ENCODE assay signal across 10 cellular contexts in the genomic region with DNA sequence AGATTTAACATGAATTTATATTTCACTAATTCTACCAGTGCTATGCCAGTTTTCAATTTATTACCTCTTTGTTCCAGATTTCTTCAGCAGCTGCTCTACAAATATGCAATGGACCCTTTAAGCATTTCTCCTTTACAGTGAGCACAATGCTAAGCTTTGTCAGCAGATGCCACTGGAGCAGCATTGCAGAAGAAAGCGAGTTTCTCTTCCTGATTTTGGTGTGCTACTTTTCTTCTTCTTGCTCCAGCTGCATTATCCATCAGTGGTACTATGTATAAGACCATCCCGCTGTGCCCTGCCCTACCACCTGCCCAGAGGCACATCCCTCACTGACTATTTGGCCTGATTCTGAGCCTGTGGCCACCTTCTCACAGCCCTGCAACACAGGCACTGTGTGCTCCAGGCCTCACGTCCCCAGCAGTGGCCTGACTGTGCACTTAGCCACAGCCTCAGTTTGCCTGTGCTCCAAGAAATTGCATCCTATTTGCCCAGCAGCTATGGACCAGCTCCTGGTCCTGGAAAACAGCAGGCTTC.
A peak's percentile ranks its signal among the peaks of the same experiment; 100 is the strongest.
DNase-seq lines count a peak whose midpoint lies in the region; ATAC-seq and TF ChIP-seq lines count a peak whose summit lies in the region.
"Had no signal": no experiment of that assay in that cellular context is flagged by ENCODE, and none has a peak within 500 bp of the region (broad histone marks: within the 10 kb centered on the region; RNA-seq: fewer than 3 reads in every experiment).

No MANE protein-coding gene starts in this region.

- intact Hi-C loops in CD14-positive monocyte (cut with micrococcal nuclease), result no loop called here

- H3K9me3 ChIP-seq in mesenchymal stem cell (ENCODE audit: control insufficient read depth, low read length), result no peaks in the 10 kb centered on the region

- H2AK5ac ChIP-seq in mesenchymal stem cell (ENCODE audit: low read length, severe bottlenecking), result no peak overlapping the region

- H3K79me1 ChIP-seq in mesenchymal stem cell (replicated peaks; ENCODE audit: low read length, poor library complexity, severe bottlenecking), result no peaks in the 10 kb centered on the region

- no peaks in the 10 kb centered on the region for H3K36me3 Mint-ChIP-seq in CD14-positive monocyte
- H3K36me3 Mint-ChIP-seq: activated naive CD8-positive, alpha-beta T cell had no signal

- H3K4me3 ChIP-seq in mesenchymal stem cell (ENCODE audit: insufficient read depth in 1 of 2, low read depth in 1 of 2, low read length in 2 of 2), result no peak overlapping the region

- H3K4me3 Mint-ChIP-seq in CD14-positive monocyte, result peak overlapping the region in 1 of 2 donors; percentile 49
- H3K4me3 Mint-ChIP-seq: activated naive CD8-positive, alpha-beta T cell had no signal

- no peak overlapping the region for H2BK12ac ChIP-seq in mesenchymal stem cell (ENCODE audit: low read length in 2 of 2)

- TF ChIP-seq CTCF in CD14-positive monocyte (IDR thresholded peaks at IDR 0.05), result peak; percentile 51

- H3K36me3 ChIP-seq in mesenchymal stem cell (ENCODE audit: control insufficient read depth in 1 of 2, insufficient read depth in 2 of 2, low read depth in 1 of 2, low read length in 2 of 2), result no peaks in the 10 kb centered on the region

- peak overlapping the region in 5 of 7 donors; percentile 3 to 88 (median 64) for H3K27ac Mint-ChIP-seq in CD14-positive monocyte
- H3K27ac Mint-ChIP-seq: activated naive CD8-positive, alpha-beta T cell had no signal

- H4K8ac ChIP-seq in mesenchymal stem cell (ENCODE audit: low read length), result no peak overlapping the region

- no peak overlapping the region for H3K23ac ChIP-seq in mesenchymal stem cell (ENCODE audit: low read length in 2 of 2)

- no peak overlapping the region for H3K4ac ChIP-seq in mesenchymal stem cell (ENCODE audit: low read depth in 1 of 2, low read length in 2 of 2)

- no peak overlapping the region for H3K4me2 ChIP-seq in mesenchymal stem cell (ENCODE audit: low read length, poor library complexity, severe bottlenecking)

- peaks cover 14% of the 10 kb centered on the region for H3K4me1 Mint-ChIP-seq in CD14-positive monocyte

- no peak overlapping the region for H3K9ac ChIP-seq in mesenchymal stem cell (ENCODE audit: low read length)

- peaks cover 0 to 4% (median 0%) of the 10 kb centered on the region in 7 donors for H3K9me3 Mint-ChIP-seq in CD14-positive monocyte

- H3K27ac ChIP-seq in mesenchymal stem cell (ENCODE audit: low read length, poor library complexity, severe bottlenecking), result no peak overlapping the region

- no peak overlapping the region for H3K18ac ChIP-seq in mesenchymal stem cell (ENCODE audit: low read depth in 1 of 2, low read length in 2 of 2)

- peak overlapping the region in 1 of 2 experiments; percentile 6 for H3K14ac ChIP-seq in mesenchymal stem cell (ENCODE audit: low read length in 2 of 2)

- H3K4me1 ChIP-seq in mesenchymal stem cell (ENCODE audit: control insufficient read depth, insufficient read depth, low read depth, low read length), result no peaks in the 10 kb centered on the region

- H3K27me3 Mint-ChIP-seq in CD14-positive monocyte (ENCODE audit: low read depth in 3 of 3), result peaks cover 0 to 6% (median 2%) of the 10 kb centered on the region in 3 donors
- H3K27me3 Mint-ChIP-seq: activated naive CD8-positive, alpha-beta T cell had no signal

- H2BK5ac ChIP-seq in mesenchymal stem cell (ENCODE audit: low read depth, low read length, poor library complexity, severe bottlenecking), result no peak overlapping the region

- no peak overlapping the region for H2BK15ac ChIP-seq in mesenchymal stem cell (ENCODE audit: low read depth, poor library complexity, severe bottlenecking)

- no peak overlapping the region for H4K91ac ChIP-seq in mesenchymal stem cell (ENCODE audit: low read length)

- ATAC-seq in GM19351 (IDR thresholded peaks at IDR 0.05; ENCODE audit: unreplicated experiment) (peak; percentile 62), HG03060 (IDR thresholded peaks at IDR 0.05; ENCODE audit: low read depth, unreplicated experiment) (peak; percentile 48)
- no peak for ATAC-seq in activated CD4-positive, CD25-positive, alpha-beta regulatory T cell treated with anti-CD3 and anti-CD28 coated beads, Interleukin-2, amount 50 U/mL, for 24 hours

- no peak overlapping the region for H2AFZ ChIP-seq in mesenchymal stem cell (ENCODE audit: low read depth, low read length)

- H2BK120ac ChIP-seq in mesenchymal stem cell (ENCODE audit: low read depth, low read length), result no peak overlapping the region

- DNase-seq in CD14-positive monocyte (ENCODE audit: low spot score), result no peak
- DNase-seq in RPMI8226, result peak; percentile 81
- DNase-seq in COR-L47 (lab: John Stamatoyannopoulos, UW), result no peak
- DNase-seq in SHP77 treated with DMSO at 0.1 percent for 48 hours (lab: John Stamatoyannopoulos, UW), result no peak
- no peak for DNase-seq in mesenchymal stem cell
- DNase-seq: NCI-H524 treated with DMSO at 0.1 percent for 48 hours had no signal

- H3K27me3 ChIP-seq in mesenchymal stem cell (ENCODE audit: control insufficient read depth in 1 of 2, insufficient read depth in 1 of 2, low read length in 2 of 2), result peaks cover 0 to 3% of the 10 kb centered on the region in 2 experiments

- WGBS in mesenchymal stem cell, result 77% methylated on average over 3 of the region's 3 CpGs

Comparison
In these comparisons a context has a peak if more than half of its experiments do, and no peak if none do; other contexts are left out.
1. ATAC-seq: peak in GM19351 (single experiment) and HG03060 (single experiment); none in activated CD4-positive, CD25-positive, alpha-beta regulatory T cell treated with anti-CD3 and anti-CD28 coated beads, Interleukin-2, amount 50 U/mL, for 24 hours (0 of 2).